In genomic region chr13:25300861-25301346, GRCh38 we compare ENCODE assay signal across 8 cellular contexts. TPM values are rescaled to one million over a fixed set of nuclear protein-coding genes. Genes with fewer than 3 reads are reported as not detected.
A peak's percentile ranks its signal among the peaks of the same experiment; 100 is the strongest.
DNase-seq lines count a peak whose midpoint lies in the region; ATAC-seq and TF ChIP-seq lines count a peak whose summit lies in the region.

No MANE protein-coding gene starts in this region.

- H3K79me2 ChIP-seq in SU-DHL-6 (ENCODE audit: insufficient read depth, low read length) = peaks cover 44% of the 10 kb centered on the region

- peak overlapping the region; percentile 96 for H3K9ac ChIP-seq in SU-DHL-6 (ENCODE audit: low read length)
- H3K9ac ChIP-seq in duodenal mucosa (ENCODE audit: low read depth in 1 of 2, low read length in 2 of 2) = peak overlapping the region; percentile 67 to 82

- peaks cover 5% of the 10 kb centered on the region; the same call in 1 of the 2 replicates for H3K9me3 ChIP-seq in SU-DHL-6 (ENCODE audit: insufficient read depth, low read length)
- no peaks in the 10 kb centered on the region for H3K9me3 ChIP-seq in duodenal mucosa (ENCODE audit: control insufficient read depth in 1 of 2, low read length in 2 of 2)
- H3K9me3 ChIP-seq in mononuclear cell (ENCODE audit: low read depth, low read length) = no peaks in the 10 kb centered on the region
- no peaks in the 10 kb centered on the region for H3K9me3 ChIP-seq in tibial artery

- DNase-seq in tibial artery = no peak
- DNase-seq in GF-D8 (lab: John Stamatoyannopoulos, UW) = no peak
- no peak for DNase-seq in cerebellum (ENCODE audit: low spot score)

- intact Hi-C loops in tibial artery (cut with DNase I; ENCODE audit: low total_unique reads) = no loop called here

- peaks cover 8% of the 10 kb centered on the region; the same call in 1 of the 2 replicates for H3K36me3 ChIP-seq in SU-DHL-6 (ENCODE audit: low read length)
- peaks cover 0 to 4% of the 10 kb centered on the region in 2 donors for H3K36me3 ChIP-seq in duodenal mucosa (ENCODE audit: control insufficient read depth in 1 of 2, insufficient read depth in 2 of 2, low read length in 2 of 2)
- no peaks in the 10 kb centered on the region for H3K36me3 ChIP-seq in tibial artery

- H2AFZ ChIP-seq in SU-DHL-6 (ENCODE audit: low read depth, low read length, severe bottlenecking) = peak overlapping the region; percentile 91

- no peak for TF ChIP-seq CTCF in SU-DHL-6 (IDR thresholded peaks at IDR 0.05; ENCODE audit: insufficient read depth, low read length, poor library complexity, severe bottlenecking)
- no peak for TF ChIP-seq CTCF in tibial artery (IDR thresholded peaks at IDR 0.05)

- peaks cover 10 to 11% of the 10 kb centered on the region in 2 donors for H3K4me1 ChIP-seq in duodenal mucosa (ENCODE audit: control insufficient read depth in 1 of 2, insufficient read depth in 2 of 2, low read length in 2 of 2)
- H3K4me1 ChIP-seq in mononuclear cell (ENCODE audit: insufficient read depth, low read length) = peaks cover 44% of the 10 kb centered on the region
- H3K4me1 ChIP-seq in tibial artery = peaks cover 0 to 19% (median 12%) of the 10 kb centered on the region in 4 donors

- peak overlapping the region; percentile 87 for H3K4me2 ChIP-seq in SU-DHL-6 (ENCODE audit: low read depth, low read length, poor library complexity, severe bottlenecking)

- H3F3A ChIP-seq in SU-DHL-6 (ENCODE audit: insufficient read depth) = no peaks in the 10 kb centered on the region

- peaks cover 21% of the 10 kb centered on the region; the same call in 1 of the 2 replicates for H4K20me1 ChIP-seq in SU-DHL-6 (ENCODE audit: low read depth, low read length)

- H3K27me3 ChIP-seq in SU-DHL-6 (ENCODE audit: low read length) (no peaks in the 10 kb centered on the region), duodenal mucosa (ENCODE audit: control insufficient read depth in 1 of 2, insufficient read depth in 2 of 2, low read length in 2 of 2) (peaks cover 4 to 10% of the 10 kb centered on the region in 2 donors), mononuclear cell (ENCODE audit: insufficient read depth, low read length) (peaks cover 17% of the 10 kb centered on the region), tibial artery (peaks cover 0 to 7% of the 10 kb centered on the region in 2 donors)

- H3K4me3 ChIP-seq in SU-DHL-6 (ENCODE audit: insufficient read depth, low read length, poor library complexity, severe bottlenecking) (peak overlapping the region; percentile 87), duodenal mucosa (ENCODE audit: low read depth in 1 of 2, low read length in 2 of 2) (peak overlapping the region; percentile 73 to 80), mononuclear cell (ENCODE audit: low read length) (peak overlapping the region; percentile 85), tibial artery (peak overlapping the region; percentile 75 to 86)

- H3K27ac ChIP-seq in SU-DHL-6 (ENCODE audit: low read depth, low read length) (0 out of 2 replicates have a peak overlapping the region, but pooled peaks have one; percentile 14), duodenal mucosa (ENCODE audit: low read depth, low read length) (peak overlapping the region; percentile 83), tibial artery (peak overlapping the region; percentile 89 to 91)

- ATAC-seq in GM18499 (IDR thresholded peaks at IDR 0.05; ENCODE audit: insufficient read depth, unreplicated experiment) = peak; percentile 4
- ATAC-seq in HG02763 (IDR thresholded peaks at IDR 0.05; ENCODE audit: unreplicated experiment) = peak; percentile 18

- H3K9me2 ChIP-seq in SU-DHL-6 (replicated peaks; ENCODE audit: insufficient read depth, low read length) = no peaks in the 10 kb centered on the region

RNA-seq across cellular contexts. Expression of gene NUP58, which starts 0.5 kb away (rescaled TPM):
- 80.7 TPM for total RNA-seq in mononuclear cell
- 105 TPM for total RNA-seq in cerebellum

RNA-seq across cellular contexts. Expression of gene MTMR6, which starts 13.6 kb away (rescaled TPM):
- total RNA-seq in mononuclear cell (44.1 TPM), cerebellum (23.8 TPM)

Comparison
In these comparisons a context has a peak if more than half of its experiments do, and no peak if none do; other contexts are left out.
1. H3K27ac ChIP-seq: peak in every context shown above with its lines; median percentile 90 in tibial artery; 83 in duodenal mucosa; 14 in SU-DHL-6.